In genomic region chr13:39510296-39510695, GRCh38 we compare ENCODE assay signal across 9 cellular contexts.
A peak's percentile ranks its signal among the peaks of the same experiment; 100 is the strongest.
DNase-seq lines count a peak whose midpoint lies in the region; ATAC-seq lines count a peak whose summit lies in the region.
"Had no signal": no experiment of that assay in that cellular context is flagged by ENCODE, and none has a peak within 500 bp of the region (broad histone marks: within the 10 kb centered on the region; RNA-seq: fewer than 3 reads in every experiment).

No MANE protein-coding gene starts in this region.

- peak; percentile 5 for DNase-seq in SHP77 treated with DMSO at 0.1 percent for 48 hours (lab: John Stamatoyannopoulos, UW)
- no peak for DNase-seq in SHP77 (lab: John Stamatoyannopoulos, UW)
- DNase-seq in NCI-H2081 treated with DMSO at 0.1 percent for 48 hours (lab: John Stamatoyannopoulos, UW), result peak; percentile 91
- peak; percentile 41 for DNase-seq in renal cortical epithelial cell (ENCODE audit: low read depth)
- no peak for DNase-seq in OCI-M1 (lab: John Stamatoyannopoulos, UW)
- DNase-seq: stimulated activated naive B cell treated with anti-CD40 and anti-IgM and Interleukin-4, amounts not matched to agents 10 μg/mL and 1 μg/mL and 100 μg/mL, for 72 hours had no signal

- peak; percentile 84 for ATAC-seq in HG02840 (IDR thresholded peaks at IDR 0.05; ENCODE audit: low FRiP score, unreplicated experiment)
- ATAC-seq in HG03342 (IDR thresholded peaks at IDR 0.05; ENCODE audit: unreplicated experiment), result no peak
- no peak for ATAC-seq in GM21360 (IDR thresholded peaks at IDR 0.05; ENCODE audit: unreplicated experiment)
- ATAC-seq: stimulated activated naive B cell treated with anti-CD40 and anti-IgM and Interleukin-4, amounts not matched to agents 10 μg/mL and 1 μg/mL and 100 μg/mL, for 72 hours had no signal

Comparison
In these comparisons a context has a peak if more than half of its experiments do, and no peak if none do; other contexts are left out.
1. DNase-seq: peak in SHP77 treated with DMSO at 0.1 percent for 48 hours (single experiment), NCI-H2081 treated with DMSO at 0.1 percent for 48 hours (single experiment) and renal cortical epithelial cell (single experiment); none in SHP77 (0 of 2) and OCI-M1 (single experiment).